ENCODE assay signal across 22 cellular contexts in genomic region chr7:127876393-127876792, GRCh38.
DNase-seq lines count a peak whose midpoint lies in the region; ATAC-seq and TF ChIP-seq lines count a peak whose summit lies in the region.
"Had no signal": no experiment of that assay in that cellular context is flagged by ENCODE, and none has a peak within 500 bp of the region (broad histone marks: within the 10 kb centered on the region; RNA-seq: fewer than 3 reads in every experiment).

No MANE protein-coding gene starts in this region.

- no peak for ATAC-seq in GM18505 (IDR thresholded peaks at IDR 0.05; ENCODE audit: unreplicated experiment)
- ATAC-seq: activated naive CD8-positive, alpha-beta T cell treated with anti-CD3 and anti-CD28 coated beads, Interleukin-2, amount 50 U/mL, for 24 hours; activated T-helper 17 cell treated with anti-CD3 and anti-CD28 coated beads, Interleukin-2, amount 50 U/mL, for 72 hours; heart left ventricle; lower lobe of right lung; stimulated activated memory B cell treated with anti-CD40 and anti-IgM and Interleukin-4, amounts not matched to agents 10 μg/mL and 1 μg/mL and 100 μg/mL, for 72 hours; WTC11 had no signal

- DNase-seq in HFFc6 (peak; percentile 69), amniotic epithelial cell (ENCODE audit: low read depth) (peak; percentile 75), fibroblast of pulmonary artery (ENCODE audit: low read depth) (peak; percentile 52), superior temporal gyrus (ENCODE audit: extremely low spot score) (peak; percentile 64), NCI-H2029 treated with DMSO at 0.1 percent for 48 hours (lab: John Stamatoyannopoulos, UW) (no peak)
- no peak for DNase-seq in effector memory CD4-positive, alpha-beta T cell
- DNase-seq: activated naive CD8-positive, alpha-beta T cell treated with anti-CD3 and anti-CD28 coated beads, Interleukin-2, amount 50 U/mL, for 24 hours; DMS79; H9; heart left ventricle; Karpas-422; lower lobe of right lung; naive B cell; NCI-H446; Right ventricle myocardium superior had no signal

- no peaks in the 10 kb centered on the region for H3K36me3 Mint-ChIP-seq in HFFc6 (ENCODE audit: low read depth)
- H3K36me3 Mint-ChIP-seq: naive B cell, WTC11 had no signal

- H3K4me1 Mint-ChIP-seq in HFFc6 (ENCODE audit: low read depth): peaks cover 19% of the 10 kb centered on the region

- H3K9me3 Mint-ChIP-seq in HFFc6: no peaks in the 10 kb centered on the region
- H3K9me3 Mint-ChIP-seq: activated naive CD8-positive, alpha-beta T cell treated with anti-CD3 and anti-CD28 coated beads, Interleukin-2, amount 50 U/mL, for 24 hours; activated T-helper 17 cell treated with anti-CD3 and anti-CD28 coated beads, Interleukin-2, amount 50 U/mL, for 72 hours; CD14-positive monocyte; H9; naive B cell; stimulated activated memory B cell treated with anti-CD40 and anti-IgM and Interleukin-4, amounts not matched to agents 10 μg/mL and 1 μg/mL and 100 μg/mL, for 72 hours; WTC11 had no signal

- no peak for TF ChIP-seq CTCF in HFFc6 (IDR thresholded peaks at IDR 0.05)
- no peak for TF ChIP-seq CTCF in fibroblast of pulmonary artery (IDR thresholded peaks at IDR 0.05; ENCODE audit: low read length, missing control alignments)

- H3K27ac ChIP-seq in effector memory CD4-positive, alpha-beta T cell (ENCODE audit: insufficient read depth, low read length, poor library complexity, severe bottlenecking): no peak overlapping the region
- H3K27ac ChIP-seq: heart left ventricle, lower lobe of right lung, prostate gland had no signal

- no peak for TF ChIP-seq POLR2A in GM18505 (IDR thresholded peaks at IDR 0.05; ENCODE audit: borderline replicate concordance, extremely low read depth, insufficient read depth, insufficient read length)

- H3K27me3 ChIP-seq in effector memory CD4-positive, alpha-beta T cell (replicated peaks; ENCODE audit: control insufficient read depth, insufficient read depth, low read length, poor library complexity, severe bottlenecking): no peaks in the 10 kb centered on the region
- H3K27me3 ChIP-seq: heart left ventricle, tibial nerve had no signal

- no peaks in the 10 kb centered on the region for H3K9me3 ChIP-seq in effector memory CD4-positive, alpha-beta T cell (ENCODE audit: control insufficient read depth, low read length)
- H3K9me3 ChIP-seq: heart left ventricle, lower lobe of right lung, prostate gland, tibial nerve had no signal

- no peaks in the 10 kb centered on the region for H3K36me3 ChIP-seq in effector memory CD4-positive, alpha-beta T cell (ENCODE audit: control insufficient read depth, insufficient read depth, low read length)
- H3K36me3 ChIP-seq: heart left ventricle, lower lobe of right lung, prostate gland, tibial nerve had no signal

- H3K4me1 ChIP-seq in effector memory CD4-positive, alpha-beta T cell (ENCODE audit: control insufficient read depth, insufficient read depth, low read length, poor library complexity, severe bottlenecking): peaks cover 3% of the 10 kb centered on the region
- H3K4me1 ChIP-seq: prostate gland had no signal

- H3K27ac Mint-ChIP-seq in HFFc6: no peak overlapping the region
- H3K27ac Mint-ChIP-seq: activated naive CD8-positive, alpha-beta T cell treated with anti-CD3 and anti-CD28 coated beads, Interleukin-2, amount 50 U/mL, for 24 hours; activated T-helper 17 cell treated with anti-CD3 and anti-CD28 coated beads, Interleukin-2, amount 50 U/mL, for 72 hours; CD14-positive monocyte; H9; naive B cell; stimulated activated memory B cell treated with anti-CD40 and anti-IgM and Interleukin-4, amounts not matched to agents 10 μg/mL and 1 μg/mL and 100 μg/mL, for 72 hours; WTC11 had no signal

- no peak overlapping the region for H3K4me3 Mint-ChIP-seq in HFFc6
- H3K4me3 Mint-ChIP-seq: activated naive CD8-positive, alpha-beta T cell treated with anti-CD3 and anti-CD28 coated beads, Interleukin-2, amount 50 U/mL, for 24 hours; activated T-helper 17 cell treated with anti-CD3 and anti-CD28 coated beads, Interleukin-2, amount 50 U/mL, for 72 hours; CD14-positive monocyte; H9; naive B cell; stimulated activated memory B cell treated with anti-CD40 and anti-IgM and Interleukin-4, amounts not matched to agents 10 μg/mL and 1 μg/mL and 100 μg/mL, for 72 hours; WTC11 had no signal

- no peaks in the 10 kb centered on the region; the same call in 1 of the 2 replicates for H3K27me3 Mint-ChIP-seq in HFFc6 (ENCODE audit: insufficient read depth)
- H3K27me3 Mint-ChIP-seq: activated naive CD8-positive, alpha-beta T cell treated with anti-CD3 and anti-CD28 coated beads, Interleukin-2, amount 50 U/mL, for 24 hours; activated T-helper 17 cell treated with anti-CD3 and anti-CD28 coated beads, Interleukin-2, amount 50 U/mL, for 72 hours; naive B cell; stimulated activated memory B cell treated with anti-CD40 and anti-IgM and Interleukin-4, amounts not matched to agents 10 μg/mL and 1 μg/mL and 100 μg/mL, for 72 hours had no signal

- H3K4me3 ChIP-seq in fibroblast of pulmonary artery (replicated peaks; ENCODE audit: low read depth, low read length): no peak overlapping the region
- H3K4me3 ChIP-seq in effector memory CD4-positive, alpha-beta T cell (ENCODE audit: insufficient read depth, low read depth, low read length, poor library complexity, severe bottlenecking): no peak overlapping the region
- H3K4me3 ChIP-seq: heart left ventricle, lower lobe of right lung, prostate gland, tibial nerve had no signal

Comparison
In these comparisons a context has a peak if more than half of its experiments do, and no peak if none do; other contexts are left out.
1. DNase-seq: peak in HFFc6 (single experiment), amniotic epithelial cell (single experiment), fibroblast of pulmonary artery (single experiment) and superior temporal gyrus (single experiment); none in effector memory CD4-positive, alpha-beta T cell (0 of 3) and NCI-H2029 treated with DMSO at 0.1 percent for 48 hours (single experiment).